Comparison of ENCODE assay signal across 23 cellular contexts in the genomic region with DNA sequence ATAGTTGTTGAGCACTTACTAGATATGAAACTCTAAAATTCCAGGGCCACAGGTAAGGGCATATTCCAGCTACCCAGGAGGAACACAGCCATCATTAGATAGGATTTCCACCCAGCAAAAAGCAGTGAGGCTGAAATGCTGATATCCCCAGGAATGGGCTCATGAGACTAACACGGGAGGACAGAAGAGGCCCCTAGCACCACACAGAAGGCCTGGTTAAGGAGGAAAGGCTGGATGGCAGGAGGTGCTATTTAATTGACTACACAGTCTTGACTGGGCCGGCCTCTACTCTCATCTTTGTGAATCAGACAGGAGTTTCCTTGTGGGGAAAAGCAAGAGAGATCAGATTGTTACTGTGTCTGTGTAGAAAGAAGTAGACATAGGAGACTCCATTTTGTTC.
"Had no signal": no experiment of that assay in that cellular context is flagged by ENCODE, and none has a peak within 500 bp of the region (broad histone marks: within the 10 kb centered on the region; RNA-seq: fewer than 3 reads in every experiment).

No MANE protein-coding gene starts in this region.

- H3K4me3 ChIP-seq: esophagus muscularis mucosa, gastroesophageal sphincter, psoas muscle, spleen, testis, tibial nerve had no signal

- H3K4me3 Mint-ChIP-seq: mesothelial cell of epicardium; natural killer cell; stimulated activated memory B cell treated with anti-CD40 and anti-IgM and Interleukin-4, amounts not matched to agents 10 μg/mL and 1 μg/mL and 100 μg/mL, for 72 hours; stimulated activated naive CD8-positive, alpha-beta T cell treated with anti-CD3 and anti-CD28 coated beads, Interleukin-15, amount 100 ng/mL, for 72 hours had no signal

- H3K27ac Mint-ChIP-seq: mesothelial cell of epicardium; natural killer cell; stimulated activated memory B cell treated with anti-CD40 and anti-IgM and Interleukin-4, amounts not matched to agents 10 μg/mL and 1 μg/mL and 100 μg/mL, for 72 hours had no signal

- H3K9me3 Mint-ChIP-seq: natural killer cell; stimulated activated naive CD8-positive, alpha-beta T cell treated with anti-CD3 and anti-CD28 coated beads, Interleukin-15, amount 100 ng/mL, for 72 hours had no signal

- ATAC-seq: gastroesophageal sphincter; left lobe of liver; natural killer cell; psoas muscle; sciatic nerve; stimulated activated memory B cell treated with anti-CD40 and anti-IgM and Interleukin-4, amounts not matched to agents 10 μg/mL and 1 μg/mL and 100 μg/mL, for 72 hours; stimulated activated naive CD8-positive, alpha-beta T cell treated with anti-CD3 and anti-CD28 coated beads, Interleukin-15, amount 100 ng/mL, for 72 hours had no signal

- DNase-seq: effector memory CD4-positive, alpha-beta T cell; head of caudate nucleus; hypothalamus; kidney glomerular epithelial cell; mammary epithelial cell; natural killer cell; psoas muscle; retina; spleen; stimulated activated CD4-positive, alpha-beta T cell treated with anti-CD3 and anti-CD28 coated beads, Interleukin-15, amount 100 ng/mL, for 24 hours; stimulated activated CD4-positive, alpha-beta T cell treated with anti-CD3 and anti-CD28 coated beads, Interleukin-1b, Interleukin-23, amount 100 ng/mL, for 48 hours; stimulated activated CD4-positive, alpha-beta T cell treated with anti-CD3 and anti-CD28 coated beads, Interleukin-4, amount 100 ng/mL, for 24 hours; stimulated activated naive CD8-positive, alpha-beta T cell treated with anti-CD3 and anti-CD28 coated beads, Interleukin-15, amount 100 ng/mL, for 72 hours; testis had no signal

- H3K27ac ChIP-seq: epithelial cell of prostate, esophagus muscularis mucosa, gastroesophageal sphincter, parathyroid adenoma, psoas muscle, spleen, testis, tibial nerve had no signal

- H3K27me3 ChIP-seq: esophagus muscularis mucosa, gastroesophageal sphincter, spleen, testis, tibial nerve had no signal

- H3K4me1 ChIP-seq: parathyroid adenoma, psoas muscle, spleen, testis, tibial nerve had no signal

- H3K4me1 Mint-ChIP-seq: natural killer cell; stimulated activated memory B cell treated with anti-CD40 and anti-IgM and Interleukin-4, amounts not matched to agents 10 μg/mL and 1 μg/mL and 100 μg/mL, for 72 hours; stimulated activated naive CD8-positive, alpha-beta T cell treated with anti-CD3 and anti-CD28 coated beads, Interleukin-15, amount 100 ng/mL, for 72 hours had no signal

- H3K9me3 ChIP-seq: esophagus muscularis mucosa, gastroesophageal sphincter, psoas muscle, spleen, testis, tibial nerve had no signal

- H3K36me3 ChIP-seq: spleen, tibial nerve had no signal

- H3K27me3 Mint-ChIP-seq: stimulated activated naive CD8-positive, alpha-beta T cell treated with anti-CD3 and anti-CD28 coated beads, Interleukin-15, amount 100 ng/mL, for 72 hours had no signal

- H3K36me3 Mint-ChIP-seq: mesothelial cell of epicardium; natural killer cell; stimulated activated memory B cell treated with anti-CD40 and anti-IgM and Interleukin-4, amounts not matched to agents 10 μg/mL and 1 μg/mL and 100 μg/mL, for 72 hours had no signal
